Comparison of ENCODE assay signal across 11 cellular contexts in the genomic region with DNA sequence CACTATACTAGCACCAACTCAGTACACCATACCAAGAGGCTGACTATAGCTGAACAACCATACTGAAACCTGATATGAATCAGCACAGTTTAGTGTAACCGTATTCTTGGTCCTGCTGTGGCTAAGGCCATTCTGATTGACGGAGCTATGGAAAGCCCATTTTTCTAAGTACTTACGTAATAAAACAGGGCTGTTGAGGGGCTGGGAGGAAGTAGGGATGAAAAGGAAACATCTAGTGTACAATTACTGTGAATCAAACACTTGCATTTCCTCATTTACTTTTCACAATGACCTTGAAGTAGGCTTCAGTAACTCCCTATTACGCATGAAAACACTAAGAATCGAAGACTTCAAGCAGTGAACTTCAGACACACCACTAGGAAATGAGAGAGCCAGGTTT.
A peak's percentile ranks its signal among the peaks of the same experiment; 100 is the strongest.
DNase-seq lines count a peak whose midpoint lies in the region; ATAC-seq lines count a peak whose summit lies in the region.
"Had no signal": no experiment of that assay in that cellular context is flagged by ENCODE, and none has a peak within 500 bp of the region (broad histone marks: within the 10 kb centered on the region; RNA-seq: fewer than 3 reads in every experiment).

No MANE protein-coding gene starts in this region.

- no peak overlapping the region for H3K27ac Mint-ChIP-seq in activated T-helper 17 cell treated with anti-CD3 and anti-CD28 coated beads, Interleukin-2, amount 50 U/mL, for 72 hours
- no peak overlapping the region for H3K27ac Mint-ChIP-seq in activated CD4-positive, alpha-beta memory T cell treated with anti-CD3 and anti-CD28 coated beads for 36 hours
- H3K27ac Mint-ChIP-seq: T-helper 2 cell treated with Interferon-gamma antibody and Interleukin-4, amounts not matched to agents 5 μg/mL and 100 μg/mL, for 36 hours had no signal

- no peaks in the 10 kb centered on the region for H3K27me3 Mint-ChIP-seq in activated T-helper 17 cell treated with anti-CD3 and anti-CD28 coated beads, Interleukin-2, amount 50 U/mL, for 72 hours
- no peaks in the 10 kb centered on the region for H3K27me3 Mint-ChIP-seq in activated CD4-positive, alpha-beta memory T cell treated with anti-CD3 and anti-CD28 coated beads for 36 hours

- no peaks in the 10 kb centered on the region for H3K4me1 Mint-ChIP-seq in activated T-helper 17 cell treated with anti-CD3 and anti-CD28 coated beads, Interleukin-2, amount 50 U/mL, for 72 hours
- H3K4me1 Mint-ChIP-seq in activated CD4-positive, alpha-beta memory T cell treated with anti-CD3 and anti-CD28 coated beads for 36 hours (ENCODE audit: low read depth): peaks cover 8% of the 10 kb centered on the region

- CTCF ChIA-PET in activated CD4-positive, alpha-beta memory T cell treated with anti-CD3 and anti-CD28 coated beads for 36 hours (lab: Charles Lee): no interaction called here

- H3K36me3 Mint-ChIP-seq in activated T-helper 17 cell treated with anti-CD3 and anti-CD28 coated beads, Interleukin-2, amount 50 U/mL, for 72 hours (ENCODE audit: low read depth): no peaks in the 10 kb centered on the region
- peaks cover 2% of the 10 kb centered on the region for H3K36me3 Mint-ChIP-seq in activated CD4-positive, alpha-beta memory T cell treated with anti-CD3 and anti-CD28 coated beads for 36 hours

- H3K4me3 Mint-ChIP-seq in activated T-helper 17 cell treated with anti-CD3 and anti-CD28 coated beads, Interleukin-2, amount 50 U/mL, for 72 hours: no peak overlapping the region
- no peak overlapping the region for H3K4me3 Mint-ChIP-seq in activated CD4-positive, alpha-beta memory T cell treated with anti-CD3 and anti-CD28 coated beads for 36 hours
- H3K4me3 Mint-ChIP-seq: T-helper 2 cell treated with Interferon-gamma antibody and Interleukin-4, amounts not matched to agents 5 μg/mL and 100 μg/mL, for 36 hours had no signal

- intact Hi-C loops in activated CD4-positive, alpha-beta memory T cell treated with anti-CD3 and anti-CD28 coated beads for 36 hours (cut with micrococcal nuclease): no loop called here

- no peaks in the 10 kb centered on the region for H3K9me3 Mint-ChIP-seq in activated T-helper 17 cell treated with anti-CD3 and anti-CD28 coated beads, Interleukin-2, amount 50 U/mL, for 72 hours
- H3K9me3 Mint-ChIP-seq in activated CD4-positive, alpha-beta memory T cell treated with anti-CD3 and anti-CD28 coated beads for 36 hours: no peaks in the 10 kb centered on the region
- H3K9me3 Mint-ChIP-seq: T-helper 2 cell treated with Interferon-gamma antibody and Interleukin-4, amounts not matched to agents 5 μg/mL and 100 μg/mL, for 36 hours had no signal

- ATAC-seq in GM18502 (IDR thresholded peaks at IDR 0.05; ENCODE audit: poor library complexity, unreplicated experiment) (peak; percentile 95), GM21381 (IDR thresholded peaks at IDR 0.05; ENCODE audit: unreplicated experiment) (peak; percentile 54), HG03159 (IDR thresholded peaks at IDR 0.05; ENCODE audit: unreplicated experiment) (peak; percentile 97)
- ATAC-seq in activated T-helper 17 cell treated with anti-CD3 and anti-CD28 coated beads, Interleukin-2, amount 50 U/mL, for 72 hours (replicated peaks): peak; percentile 100

- POLR2A ChIA-PET in activated CD4-positive, alpha-beta memory T cell treated with anti-CD3 and anti-CD28 coated beads for 36 hours (lab: Charles Lee): interaction anchor here (0.5 kb wide), 1 partner anchor 71 kb away, joined by 3 read pairs; no protein-coding TSS in a partner anchor

- DNase-seq in AG20443 (ENCODE audit: low spot score): no peak
- DNase-seq in SW 1271 (lab: John Stamatoyannopoulos, UW): no peak
- no peak for DNase-seq in activated CD4-positive, alpha-beta memory T cell treated with anti-CD3 and anti-CD28 coated beads for 36 hours
- DNase-seq in NCI-H2029 treated with DMSO at 0.1 percent for 48 hours (lab: John Stamatoyannopoulos, UW): no peak
- DNase-seq: Caco-2, MG63 had no signal
